In the genomic region with DNA sequence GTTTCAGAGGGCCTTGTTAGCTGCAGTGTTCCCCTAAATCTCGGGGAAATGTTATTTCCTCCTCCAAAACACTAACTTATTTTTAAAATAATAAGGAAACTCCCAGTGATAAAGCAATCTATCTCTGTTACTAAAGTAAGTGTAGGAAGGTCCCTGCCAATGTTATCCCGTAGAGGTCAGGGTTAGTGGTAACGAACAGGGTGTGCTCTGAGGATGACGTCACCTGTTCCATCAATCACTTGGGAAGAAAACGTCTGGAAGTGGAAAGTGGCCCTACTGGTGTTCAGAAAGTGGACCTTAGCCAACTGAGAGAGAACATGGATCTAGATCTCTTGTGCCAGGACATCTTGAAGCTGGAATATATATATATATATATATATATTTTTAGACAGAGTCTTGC, we compare ENCODE assay signal across 24 cellular contexts.
DNase-seq lines count a peak whose midpoint lies in the region; ATAC-seq and TF ChIP-seq lines count a peak whose summit lies in the region.
"Had no signal": no experiment of that assay in that cellular context is flagged by ENCODE, and none has a peak within 500 bp of the region (broad histone marks: within the 10 kb centered on the region; RNA-seq: fewer than 3 reads in every experiment).

No MANE protein-coding gene starts in this region.

- peak; percentile 30 to 66 (median 37) for DNase-seq in adrenal gland
- DNase-seq in fibroblast of villous mesenchyme (ENCODE audit: low read depth): peak; percentile 62
- peak; percentile 53 for DNase-seq in myocyte (ENCODE audit: low read depth)
- no peak for DNase-seq in GOT3 (lab: John Stamatoyannopoulos, UW)
- DNase-seq in glomerular visceral epithelial cell (ENCODE audit: extremely low spot score): no peak
- DNase-seq: activated CD4-positive, CD25-positive, alpha-beta regulatory T cell; activated CD8-positive, alpha-beta memory T cell treated with anti-CD3 and anti-CD28 coated beads for 24 hours; activated naive CD8-positive, alpha-beta T cell treated with anti-CD3 and anti-CD28 coated beads, Interleukin-2, amount 10 ng/mL, durations not matched to agents 7 days and 5 days; CD8-positive, alpha-beta T cell; DMS79 treated with DMSO at 0.1 percent for 48 hours; hippocampal formation; midbrain; NCI-H1048; NCI-H2081 treated with DMSO at 0.1 percent for 48 hours; NCI-H526; OCI-M1; T-helper 2 cell; upper lobe of left lung had no signal

- WGBS in adrenal gland, 4 donors: 13 to 42% (median 32%) methylated on average over 5 of the region's 5 CpGs

- no peak for TF ChIP-seq POLR2A in adrenal gland (IDR thresholded peaks at IDR 0.05)

- POLR2A ChIA-PET in HEK293 (lab: Yijun Ruan, JAX): no interaction called here

- H3K27ac ChIP-seq in HEK293 (ENCODE audit: extremely low read depth, low read depth, low read length): no peak overlapping the region
- H3K27ac ChIP-seq in adrenal gland: peak overlapping the region in 1 of 5 donors; percentile 32
- H3K27ac ChIP-seq: breast epithelium, epithelial cell of prostate, upper lobe of left lung had no signal

- no peaks in the 10 kb centered on the region for H3K27me3 ChIP-seq in adrenal gland
- H3K27me3 ChIP-seq: SJSA1, upper lobe of left lung had no signal

- CTCF ChIA-PET in HEK293 (lab: Yijun Ruan, JAX): no interaction called here

- no peaks in the 10 kb centered on the region for H3K36me3 ChIP-seq in HEK293 (ENCODE audit: control insufficient read depth in 2 of 2, insufficient read depth in 1 of 2, low read length in 2 of 2)
- H3K36me3 ChIP-seq in adrenal gland (replicated peaks in 1 of 2): no peaks in the 10 kb centered on the region
- H3K36me3 ChIP-seq: breast epithelium, SJSA1, upper lobe of left lung had no signal

- intact Hi-C loops in adrenal gland (cut with DNase I): loop anchor here in 1 of 2 donors (10.0 kb wide), 1 partner anchor 157 kb away; no protein-coding TSS in a partner anchor

- H3K9me3 ChIP-seq in HEK293 (ENCODE audit: control insufficient read depth, insufficient read depth, low read depth, low read length) (no peaks in the 10 kb centered on the region), adrenal gland (replicated peaks in 1 of 3) (no peaks in the 10 kb centered on the region)
- H3K9me3 ChIP-seq: breast epithelium, SJSA1, upper lobe of left lung had no signal

- H3K4me1 ChIP-seq in HEK293 (ENCODE audit: control insufficient read depth, insufficient read depth, low read length) (no peaks in the 10 kb centered on the region), adrenal gland (replicated peaks in 1 of 2) (no peaks in the 10 kb centered on the region)
- H3K4me1 ChIP-seq: breast epithelium, upper lobe of left lung had no signal

- H3K4me3 ChIP-seq in HEK293 (ENCODE audit: low read depth, low read length) (no peak overlapping the region), adrenal gland (no peak overlapping the region), fibroblast of villous mesenchyme (ENCODE audit: low read depth, low read length) (no peak overlapping the region)
- H3K4me3 ChIP-seq: breast epithelium, SJSA1, upper lobe of left lung had no signal

- no peak for TF ChIP-seq CTCF in HEK293 (tag by site-specific recombination; IDR thresholded peaks at IDR 0.05)
- TF ChIP-seq CTCF in adrenal gland (IDR thresholded peaks at IDR 0.05): no peak
- no peak for TF ChIP-seq CTCF in fibroblast of villous mesenchyme (IDR thresholded peaks at IDR 0.05; ENCODE audit: insufficient read depth, low read depth, low read length)

- ATAC-seq in GM19035 (IDR thresholded peaks at IDR 0.05; ENCODE audit: unreplicated experiment) (no peak), GM18867 (IDR thresholded peaks at IDR 0.05; ENCODE audit: unreplicated experiment) (no peak)
- ATAC-seq: CD8-positive, alpha-beta T cell had no signal

TF ChIP-seq in HEK293, 187 proteins besides CTCF, POLR2A, EP300 and RAD21:
- TF ChIP-seq SCRT2 (tag by site-specific recombination; IDR thresholded peaks at IDR 0.05) (no peak), ZNF266 (tag by site-specific recombination; IDR thresholded peaks at IDR 0.05; ENCODE audit: low read depth) (no peak), ZNF138 (tag by site-specific recombination; IDR thresholded peaks at IDR 0.05; ENCODE audit: borderline replicate concordance) (no peak), ZNF324 (tag by site-specific recombination; IDR thresholded peaks at IDR 0.05) (no peak), ZNF157 (tag by site-specific recombination; IDR thresholded peaks at IDR 0.05) (no peak), MEIS1 (CRISPR knock-in tag; IDR thresholded peaks at IDR 0.05; ENCODE audit: borderline replicate concordance) (peak; percentile 83)
- TF ChIP-seq, protein P1, sequence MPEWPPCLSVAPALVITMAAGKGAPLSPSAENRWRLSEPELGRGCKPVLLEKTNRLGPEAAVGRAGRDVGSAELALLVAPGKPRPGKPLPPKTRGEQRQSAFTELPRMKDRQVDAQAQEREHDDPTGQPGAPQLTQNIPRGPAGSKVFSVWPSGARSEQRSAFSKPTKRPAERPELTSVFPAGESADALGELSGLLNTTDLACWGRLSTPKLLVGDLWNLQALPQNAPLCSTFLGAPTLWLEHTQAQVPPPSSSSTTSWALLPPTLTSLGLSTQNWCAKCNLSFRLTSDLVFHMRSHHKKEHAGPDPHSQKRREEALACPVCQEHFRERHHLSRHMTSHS (tag by site-specific recombination; IDR thresholded peaks at IDR 0.05): no peak
- TF ChIP-seq, protein P2, sequence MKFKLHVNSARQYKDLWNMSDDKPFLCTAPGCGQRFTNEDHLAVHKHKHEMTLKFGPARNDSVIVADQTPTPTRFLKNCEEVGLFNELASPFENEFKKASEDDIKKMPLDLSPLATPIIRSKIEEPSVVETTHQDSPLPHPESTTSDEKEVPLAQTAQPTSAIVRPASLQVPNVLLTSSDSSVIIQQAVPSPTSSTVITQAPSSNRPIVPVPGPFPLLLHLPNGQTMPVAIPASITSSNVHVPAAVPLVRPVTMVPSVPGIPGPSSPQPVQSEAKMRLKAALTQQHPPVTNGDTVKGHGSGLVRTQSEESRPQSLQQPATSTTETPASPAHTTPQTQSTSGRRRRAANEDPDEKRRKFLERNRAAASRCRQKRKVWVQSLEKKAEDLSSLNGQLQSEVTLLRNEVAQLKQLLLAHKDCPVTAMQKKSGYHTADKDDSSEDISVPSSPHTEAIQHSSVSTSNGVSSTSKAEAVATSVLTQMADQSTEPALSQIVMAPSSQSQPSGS (tag by site-specific recombination; IDR thresholded peaks at IDR 0.05; ENCODE audit: low read depth): 0 out of 2 replicates have a peak, but pooled peaks have one; percentile 22

Comparison
In these comparisons a context has a peak if more than half of its experiments do, and no peak if none do; other contexts are left out.
1. DNase-seq: peak in adrenal gland (7 of 7), fibroblast of villous mesenchyme (single experiment) and myocyte (single experiment); none in GOT3 (single experiment) and glomerular visceral epithelial cell (single experiment).